In the genomic region with DNA sequence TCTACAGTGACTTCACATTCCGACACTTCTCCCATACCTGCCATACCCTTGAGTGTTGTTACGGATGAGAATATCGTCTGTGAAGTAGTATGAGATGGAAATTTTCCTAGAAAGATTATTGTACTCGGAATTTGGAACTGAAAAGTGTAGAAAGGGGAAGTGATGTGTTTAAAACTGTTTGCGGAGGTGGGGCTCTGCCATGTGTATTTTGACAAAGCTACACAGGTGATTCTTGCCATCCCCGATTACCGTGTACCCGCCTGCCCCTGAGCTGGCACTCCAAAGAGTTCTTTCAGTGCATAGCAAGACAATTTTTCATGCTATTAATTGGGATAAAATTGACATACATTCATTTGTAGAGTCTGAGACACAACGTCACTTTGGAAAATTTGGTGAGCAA, we compare ENCODE assay signal across 30 cellular contexts.
"Had no signal": no experiment of that assay in that cellular context is flagged by ENCODE, and none has a peak within 500 bp of the region (broad histone marks: within the 10 kb centered on the region; RNA-seq: fewer than 3 reads in every experiment).

No MANE protein-coding gene starts in this region.

- H3K27ac ChIP-seq: brain microvascular endothelial cell, esophagus squamous epithelium, VCaP had no signal

- H3K4me3 ChIP-seq: esophagus squamous epithelium had no signal

- ATAC-seq: activated CD8-positive, alpha-beta T cell treated with anti-CD3 and anti-CD28 coated beads for 36 hours; activated T-cell treated with anti-CD3 and anti-CD28 coated beads, Interleukin-2, amount 50 U/mL, for 4 hours; activated T-helper 17 cell treated with anti-CD3 and anti-CD28 coated beads, Interleukin-2, amount 50 U/mL, for 72 hours; effector memory CD8-positive, alpha-beta T cell; WTC11 had no signal

- H3K9me3 ChIP-seq: esophagus squamous epithelium had no signal

- DNase-seq: activated CD4-positive, alpha-beta T cell treated with anti-CD3 and anti-CD28 coated beads for 1 hour; activated CD4-positive, alpha-beta T cell treated with anti-CD3 and anti-CD28 coated beads for 4 hours; activated CD4-positive, alpha-beta T cell treated with anti-CD3 and anti-CD28 coated beads, Interleukin-2, amount 50 U/mL, for 1 hour; activated CD4-positive, alpha-beta T cell treated with anti-CD3 and anti-CD28 coated beads, Interleukin-2, amount 50 U/mL, for 48 hours; activated CD8-positive, alpha-beta memory T cell treated with anti-CD3 and anti-CD28 coated beads for 24 hours; activated CD8-positive, alpha-beta T cell treated with anti-CD3 and anti-CD28 coated beads for 36 hours; activated effector memory CD4-positive, alpha-beta T cell treated with Interleukin-2 at 50 U/mL for 16 hours; activated gamma-delta T cell treated with Interleukin-2 at 50 U/mL for 16 hours; activated naive CD4-positive, alpha-beta T cell treated with anti-CD3 and anti-CD28 coated beads, Interleukin-2, amount 50 U/mL, for 16 hours; activated naive CD4-positive, alpha-beta T cell treated with Interleukin-2 at 50 U/mL for 16 hours; activated T-cell treated with anti-CD3 and anti-CD28 coated beads, Interleukin-2, amount 50 U/mL, for 4 hours; amniotic stem cell; anterior cingulate cortex; brain microvascular endothelial cell; cortex of kidney; dermis blood vessel endothelial cell; effector CD4-positive, alpha-beta T cell; effector memory CD8-positive, alpha-beta T cell; erythroblast; esophagus squamous epithelium; head of caudate nucleus; T-helper 2 cell had no signal

- H3K4me1 ChIP-seq: esophagus squamous epithelium had no signal

- H3K36me3 ChIP-seq: brain microvascular endothelial cell had no signal

- FAIRE-seq: astrocyte, bronchial epithelial cell, colon, frontal cortex, TTC549 had no signal

- H3K27me3 ChIP-seq: brain microvascular endothelial cell, esophagus squamous epithelium had no signal
